3 cellular contexts compared by ENCODE assay signal in genomic region chr17:15576848-15577247, GRCh38. TPM values are rescaled to one million over a fixed set of nuclear protein-coding genes. Genes with fewer than 3 reads are reported as not detected.
"Had no signal": no experiment of that assay in that cellular context is flagged by ENCODE, and none has a peak within 500 bp of the region (broad histone marks: within the 10 kb centered on the region; RNA-seq: fewer than 3 reads in every experiment).

No MANE protein-coding gene starts in this region.

RNA-seq across cellular contexts. Expression of gene FBXW10B, which starts 42.7 kb away (rescaled TPM):
- total RNA-seq: ascending aorta, body of pancreas, cardiac muscle cell had no signal
